8 cellular contexts compared by ENCODE assay signal in the genomic region with DNA sequence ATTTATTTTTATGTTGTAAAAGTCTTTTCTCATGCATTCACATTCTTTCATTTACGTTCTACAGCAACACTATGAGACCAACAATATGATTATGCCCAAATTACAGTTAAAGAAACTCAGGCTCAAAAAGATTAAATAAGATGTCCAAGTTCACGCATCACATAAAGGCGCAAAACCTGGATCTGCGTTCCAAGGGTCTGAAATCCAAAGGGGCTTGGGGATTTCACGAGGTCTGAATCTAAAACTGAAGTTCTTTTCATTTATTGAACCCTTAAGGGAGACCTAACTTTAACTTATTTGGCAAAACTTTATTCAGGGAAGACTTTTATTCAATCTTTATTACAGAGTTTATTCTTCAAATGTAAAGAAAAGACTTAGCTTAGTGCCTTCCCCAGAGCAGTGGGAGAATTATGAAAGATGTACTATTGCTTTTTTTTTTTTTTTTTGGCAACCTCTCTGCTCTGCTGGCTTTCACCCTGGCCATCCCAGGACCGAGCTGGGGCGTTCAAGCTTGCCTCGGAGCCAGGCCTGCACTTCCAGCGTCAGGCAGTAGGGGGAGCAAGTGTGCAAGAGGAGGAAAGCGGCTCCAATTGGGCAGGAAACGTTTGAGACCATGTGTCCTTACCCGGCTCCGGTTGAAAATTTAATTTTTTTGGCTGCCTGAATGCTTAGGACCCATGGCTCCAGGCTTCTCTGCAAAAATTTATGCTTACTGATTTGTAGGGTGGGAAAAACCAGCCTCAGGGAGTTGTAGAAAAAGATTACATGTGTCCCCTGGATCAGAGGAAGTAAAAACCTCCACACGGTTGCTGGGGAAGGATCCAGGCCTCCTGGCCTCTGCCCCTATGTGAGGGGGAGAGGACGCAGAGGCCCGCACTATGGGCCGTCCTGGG.
A peak's percentile ranks its signal among the peaks of the same experiment; 100 is the strongest.
DNase-seq lines count a peak whose midpoint lies in the region; ATAC-seq and FAIRE-seq lines count a peak whose summit lies in the region.

No MANE protein-coding gene starts in this region.

- no peaks in the 10 kb centered on the region for H3K27me3 ChIP-seq in BLaER1 treated with 17β-estradiol and CSF1 and Interleukin-3, amounts not matched to agents 10 nM and 100 nM
- no peaks in the 10 kb centered on the region for H3K27me3 ChIP-seq in endocrine pancreas (ENCODE audit: control insufficient read depth, insufficient read depth, low read length)

- H4K20me1 ChIP-seq in BLaER1 treated with 17β-estradiol and CSF1 and Interleukin-3, amounts not matched to agents 10 nM and 100 nM: no peaks in the 10 kb centered on the region

- FAIRE-seq in HTR-8/SVneo (lab: Jason Lieb, UNC): no peak

- H3K36me3 ChIP-seq in BLaER1 treated with 17β-estradiol and CSF1 and Interleukin-3, amounts not matched to agents 10 nM and 100 nM: no peaks in the 10 kb centered on the region
- H3K36me3 ChIP-seq in endocrine pancreas (ENCODE audit: control insufficient read depth, insufficient read depth, low read length): no peaks in the 10 kb centered on the region

- ATAC-seq in GM19463 (IDR thresholded peaks at IDR 0.05; ENCODE audit: unreplicated experiment): peak; percentile 28

- H3K4me1 ChIP-seq in BLaER1 treated with 17β-estradiol and CSF1 and Interleukin-3, amounts not matched to agents 10 nM and 100 nM: peaks cover 9 to 68% (median 19%) of the 10 kb centered on the region in 10 experiments
- peaks cover 5% of the 10 kb centered on the region for H3K4me1 ChIP-seq in endocrine pancreas (ENCODE audit: control insufficient read depth, insufficient read depth, low read length)

- DNase-seq in HTR-8/SVneo (ENCODE audit: insufficient read length, low spot score): peak; percentile 78
- peak; percentile 86 for DNase-seq in NOMO-1 treated with dmso at 0.1 percent for 144 hours (lab: John Stamatoyannopoulos, UW; ENCODE audit: unreplicated experiment)
- DNase-seq in activated CD8-positive, alpha-beta memory T cell treated with anti-CD3 and anti-CD28 coated beads, Interleukin-2, amount 50 U/mL, for 1 hour (ENCODE audit: extremely low read depth): peak; percentile 58
- peak; percentile 87 for DNase-seq in middle frontal gyrus (ENCODE audit: extremely low spot score, low spot score)
- DNase-seq in stimulated activated CD8-positive, alpha-beta memory T cell treated with anti-CD3 and anti-CD28 coated beads, Interleukin-15, amount 100 ng/mL, for 4 hours (ENCODE audit: low read depth in 2 of 2): peak; percentile 69 to 79

- H3K4me3 ChIP-seq in BLaER1 treated with 17β-estradiol and CSF1 and Interleukin-3, amounts not matched to agents 10 nM and 100 nM: peak overlapping the region in 9 of 10 experiments; percentile 30 to 54 (median 40); a peak in 10 of 20 replicates
- H3K4me3 ChIP-seq in endocrine pancreas (ENCODE audit: control insufficient read depth, insufficient read depth, low read length): peak overlapping the region; percentile 85

- H3K9ac ChIP-seq in BLaER1 treated with 17β-estradiol and CSF1 and Interleukin-3, amounts not matched to agents 10 nM and 100 nM: peak overlapping the region in 8 of 11 experiments; percentile 19 to 85 (median 78); a peak in 14 of 22 replicates
- H3K9ac ChIP-seq in endocrine pancreas (ENCODE audit: control insufficient read depth, insufficient read depth, low read length): peak overlapping the region; percentile 60

- H3K9me3 ChIP-seq in BLaER1 treated with 17β-estradiol and CSF1 and Interleukin-3, amounts not matched to agents 10 nM and 100 nM (replicated peaks in 1 of 11): peaks cover 5 to 13% (median 9%) of the 10 kb centered on the region in 11 experiments; a peak in 21 of 22 replicates
- H3K9me3 ChIP-seq in endocrine pancreas (ENCODE audit: control insufficient read depth, low read length): no peaks in the 10 kb centered on the region

- H3K4me2 ChIP-seq in BLaER1 treated with 17β-estradiol and CSF1 and Interleukin-3, amounts not matched to agents 10 nM and 100 nM: peak overlapping the region; percentile 53 to 85 (median 69)

- peak overlapping the region in 10 of 11 experiments; percentile 31 to 92 (median 83); a peak in 19 of 22 replicates for H3K27ac ChIP-seq in BLaER1 treated with 17β-estradiol and CSF1 and Interleukin-3, amounts not matched to agents 10 nM and 100 nM

Comparison
In these comparisons a context has a peak if more than half of its experiments do, and no peak if none do; other contexts are left out.
1. Peak in every context shown above with its lines: DNase-seq, ATAC-seq, H3K4me3 ChIP-seq and H3K27ac ChIP-seq.